Comparison of ENCODE assay signal across 14 cellular contexts in the genomic region with DNA sequence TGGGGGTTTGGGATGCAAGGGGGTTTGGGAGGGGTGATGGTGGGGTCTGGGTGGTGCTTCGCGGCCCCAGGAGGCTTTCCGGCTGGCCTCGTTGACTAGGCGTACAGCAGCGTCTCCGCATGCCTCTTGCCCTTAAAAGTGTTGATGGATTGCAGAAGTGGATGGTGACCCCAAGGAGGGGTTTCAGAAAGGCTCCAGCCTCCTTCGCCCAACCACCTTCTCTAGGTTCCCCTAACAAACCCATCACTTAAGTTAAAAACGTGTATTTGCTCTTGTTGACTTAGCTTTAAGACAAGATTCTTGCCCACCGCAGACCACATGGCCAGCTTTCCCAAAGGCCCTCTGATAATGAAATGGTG. TPM values are rescaled to one million over a fixed set of nuclear protein-coding genes. Genes with fewer than 3 reads are reported as not detected.
"Had no signal": no experiment of that assay in that cellular context is flagged by ENCODE, and none has a peak within 500 bp of the region (broad histone marks: within the 10 kb centered on the region; RNA-seq: fewer than 3 reads in every experiment).

No MANE protein-coding gene starts in this region.

- H3K9me3 Mint-ChIP-seq: activated B cell treated with CpG ODN at 0.5 μM for 24 hours; activated CD4-positive, alpha-beta T cell treated with anti-CD3 and anti-CD28 coated beads, Interleukin-2, amount 10 ng/mL, durations not matched to agents 24 days and 14 days; activated CD8-positive, alpha-beta T cell treated with anti-CD3 and anti-CD28 coated beads for 36 hours; activated naive CD8-positive, alpha-beta T cell treated with anti-CD3 and anti-CD28 coated beads, Interleukin-2, amount 50 U/mL, for 24 hours; activated T-helper 2 cell treated with anti-CD3 and anti-CD28 coated beads, Interferon-gamma antibody, Interleukin-2, Interleukin-4, amounts not matched to agents 10 μg/mL and 5 μg/mL and 100 μg/mL, durations not matched to agents 14 hours and 24 hours and 36 hours; mesothelial cell of epicardium had no signal

- H3K4me2 ChIP-seq: SK-N-SH had no signal

- H3K4me3 Mint-ChIP-seq: activated B cell treated with CpG ODN at 0.5 μM for 24 hours; activated CD8-positive, alpha-beta T cell treated with anti-CD3 and anti-CD28 coated beads for 36 hours; activated naive CD8-positive, alpha-beta T cell treated with anti-CD3 and anti-CD28 coated beads, Interleukin-2, amount 50 U/mL, for 24 hours; stimulated activated naive B cell treated with anti-CD40 and anti-IgM and Interleukin-4, amounts not matched to agents 10 μg/mL and 1 μg/mL and 100 μg/mL, for 72 hours had no signal

- H3K27ac Mint-ChIP-seq: activated B cell treated with CpG ODN at 0.5 μM for 24 hours; activated CD4-positive, alpha-beta T cell treated with anti-CD3 and anti-CD28 coated beads, Interleukin-2, amount 10 ng/mL, durations not matched to agents 24 days and 14 days; activated CD8-positive, alpha-beta T cell treated with anti-CD3 and anti-CD28 coated beads for 36 hours; activated naive CD8-positive, alpha-beta T cell treated with anti-CD3 and anti-CD28 coated beads, Interleukin-2, amount 50 U/mL, for 24 hours; activated T-helper 2 cell treated with anti-CD3 and anti-CD28 coated beads, Interferon-gamma antibody, Interleukin-2, Interleukin-4, amounts not matched to agents 10 μg/mL and 5 μg/mL and 100 μg/mL, durations not matched to agents 14 hours and 24 hours and 36 hours; brain; immature natural killer cell had no signal

- H3K36me3 Mint-ChIP-seq: brain; immature natural killer cell; mesothelial cell of epicardium; stimulated activated naive B cell treated with anti-CD40 and anti-IgM and Interleukin-4, amounts not matched to agents 10 μg/mL and 1 μg/mL and 100 μg/mL, for 72 hours had no signal

- H3K4me1 ChIP-seq: pancreas had no signal

- H3K36me3 ChIP-seq: lower lobe of right lung, pancreas, thoracic aorta had no signal

- DNase-seq: activated B cell treated with CpG ODN at 0.5 μM for 24 hours had no signal

- H3K9me3 ChIP-seq: lower lobe of right lung, pancreas, SK-N-SH, thoracic aorta had no signal

- ATAC-seq: sciatic nerve had no signal

- H3K9ac ChIP-seq: SK-N-SH had no signal

- H3K27ac ChIP-seq: lower lobe of right lung, pancreas, thoracic aorta had no signal

- H3K4me3 ChIP-seq: lower lobe of right lung, pancreas had no signal

RNA-seq across cellular contexts. Expression of a gene that starts 8.1 kb away (rescaled TPM):
- total RNA-seq: activated B cell treated with CpG ODN at 0.5 μM for 24 hours had no signal
